12 cellular contexts compared by ENCODE assay signal in genomic region chr15:51046799-51047449, GRCh38. TPM values are rescaled to one million over a fixed set of nuclear protein-coding genes. Genes with fewer than 3 reads are reported as not detected.
DNase-seq lines count a peak whose midpoint lies in the region; ATAC-seq and TF ChIP-seq lines count a peak whose summit lies in the region.
"Had no signal": no experiment of that assay in that cellular context is flagged by ENCODE, and none has a peak within 500 bp of the region (broad histone marks: within the 10 kb centered on the region; RNA-seq: fewer than 3 reads in every experiment).

No MANE protein-coding gene starts in this region.

- no peaks in the 10 kb centered on the region for H3K9me3 ChIP-seq in stomach

- intact Hi-C loops in stomach (cut with DNase I; ENCODE audit: low total_unique reads): no loop called here

- H3K4me1 ChIP-seq in stomach: peaks cover 10 to 30% (median 17%) of the 10 kb centered on the region in 4 donors

- no peak overlapping the region for H3K4me3 ChIP-seq in cardiac fibroblast (replicated peaks in 1 of 2; ENCODE audit: low read depth in 2 of 2, low read length in 2 of 2)
- no peak overlapping the region for H3K4me3 ChIP-seq in stomach

- H3K27me3 ChIP-seq in stomach: no peaks in the 10 kb centered on the region

- no peak for TF ChIP-seq EP300 in stomach (IDR thresholded peaks at IDR 0.05)

- no peaks in the 10 kb centered on the region for H3K36me3 ChIP-seq in stomach

- TF ChIP-seq CTCF in cardiac fibroblast (IDR thresholded peaks at IDR 0.05; ENCODE audit: low read depth, low read length) (no peak), stomach (IDR thresholded peaks at IDR 0.05) (no peak)

- no peak for TF ChIP-seq POLR2A in stomach (IDR thresholded peaks at IDR 0.05)

- H3K27ac ChIP-seq in stomach: peak overlapping the region in 3 of 5 donors; percentile 19 to 49 (median 27)

- DNase-seq in HT-29 (ENCODE audit: low spot score) (peak; percentile 73), cardiac fibroblast (ENCODE audit: low read depth in 2 of 2) (peak; percentile 29 to 56), left kidney (ENCODE audit: low read depth, low spot score) (peak; percentile 41), stomach (peak; percentile 30), T1000 (lab: John Stamatoyannopoulos, UW) (no peak)
- DNase-seq: activated naive CD4-positive, alpha-beta T cell treated with anti-CD3 and anti-CD28 coated beads, Interleukin-2, amount 50 U/mL, for 16 hours; hippocampal formation; NCI-H1417; NCI-H526; SHP77 had no signal

- no peak for ATAC-seq in HG02840 (IDR thresholded peaks at IDR 0.05; ENCODE audit: low FRiP score, unreplicated experiment)
- ATAC-seq in GM19467 (IDR thresholded peaks at IDR 0.05; ENCODE audit: unreplicated experiment): no peak

- WGBS in stomach, 5 donors: 29 to 39% (median 30%) methylated on average over 3 of the region's 3 CpGs

RNA-seq across cellular contexts. Expression of gene TNFAIP8L3, which starts 47.8 kb away (rescaled TPM):
- 1.1 and 3.6 TPM in 2 replicates for total RNA-seq in HT-29 (2014; rRNA removed; shearing (Covaris generic))
- total RNA-seq in stomach: 1 to 10 TPM in 3 of 5 donors, under 1 TPM in 1, not detected in 1; 0.58 to 5.9 (median 4.5) TPM
- 10 to 100 TPM in 1 of 3 donors, 1 to 10 TPM in 2; 9.0 to 12.5 (median 9.3) TPM for polyA plus RNA-seq in stomach
